In genomic region chr17:1055751-1056645, GRCh38 we compare ENCODE assay signal across 8 cellular contexts. TPM values are rescaled to one million over a fixed set of nuclear protein-coding genes. Genes with fewer than 3 reads are reported as not detected.
DNase-seq lines count a peak whose midpoint lies in the region; ATAC-seq and TF ChIP-seq lines count a peak whose summit lies in the region.

No MANE protein-coding gene starts in this region.

- ATAC-seq in activated CD8-positive, alpha-beta memory T cell treated with anti-CD3 and anti-CD28 coated beads, Interleukin-2, amount 10 ng/mL, durations not matched to agents 7 days and 5 days: peak; percentile 65
- ATAC-seq in esophagus mucosa (peak; percentile 35), HG03025 (IDR thresholded peaks at IDR 0.05; ENCODE audit: low FRiP score, unreplicated experiment) (no peak)
- peak; percentile 49 to 68 for ATAC-seq in natural killer cell treated with Interleukin-12 subunit alpha and Interleukin-12 subunit beta and Interleukin-15 and Interleukin-18, amount 100 ng/mL, for 72 hours

- H3K4me1 Mint-ChIP-seq in activated CD8-positive, alpha-beta memory T cell treated with anti-CD3 and anti-CD28 coated beads, Interleukin-2, amount 10 ng/mL, durations not matched to agents 7 days and 5 days: peaks cover 4% of the 10 kb centered on the region
- peaks cover 0 to 3% of the 10 kb centered on the region in 2 donors for H3K4me1 Mint-ChIP-seq in natural killer cell treated with Interleukin-12 subunit alpha and Interleukin-12 subunit beta and Interleukin-15 and Interleukin-18, amount 100 ng/mL, for 72 hours (ENCODE audit: low read depth in 2 of 2)
- H3K4me1 Mint-ChIP-seq in type B pancreatic cell (ENCODE audit: unreplicated experiment): peaks cover 9% of the 10 kb centered on the region

- CTCF ChIA-PET in activated CD8-positive, alpha-beta memory T cell treated with anti-CD3 and anti-CD28 coated beads, Interleukin-2, amount 10 ng/mL, durations not matched to agents 7 days and 5 days (lab: Charles Lee): interaction anchor here (0.6 to 2.6 kb wide), 29 partner anchors 12 to 639 kb away, joined by 3 to 13 read pairs (median 4); partner anchors contain the start of genes GLOD4, MRM3 and TIMM22

- no peak overlapping the region for H3K4me3 Mint-ChIP-seq in activated CD8-positive, alpha-beta memory T cell treated with anti-CD3 and anti-CD28 coated beads, Interleukin-2, amount 10 ng/mL, durations not matched to agents 7 days and 5 days
- H3K4me3 Mint-ChIP-seq in natural killer cell treated with Interleukin-12 subunit alpha and Interleukin-12 subunit beta and Interleukin-15 and Interleukin-18, amount 100 ng/mL, for 72 hours: no peak overlapping the region
- H3K4me3 Mint-ChIP-seq in type B pancreatic cell: no peak overlapping the region

- TF ChIP-seq CTCF in NB4 (IDR thresholded peaks at IDR 0.05; ENCODE audit: low read depth, low read length) (no peak), type B pancreatic cell (conservative IDR thresholded peaks at IDR 0.05) (peak; percentile 88)

- DNase-seq in G401 (ENCODE audit: low spot score) (peak; percentile 63), NB4 (ENCODE audit: low read depth) (peak; percentile 36), type B pancreatic cell (ENCODE audit: extremely low spot score, unreplicated experiment) (no peak), SW480 (ENCODE audit: low spot score) (no peak)
- peak; percentile 64 for DNase-seq in activated CD8-positive, alpha-beta memory T cell treated with anti-CD3 and anti-CD28 coated beads, Interleukin-2, amount 10 ng/mL, durations not matched to agents 7 days and 5 days
- peak; percentile 64 for DNase-seq in natural killer cell treated with Interleukin-12 subunit alpha and Interleukin-12 subunit beta and Interleukin-15 and Interleukin-18, amount 100 ng/mL, for 72 hours (ENCODE audit: low spot score)

- in situ Hi-C loops in G401 (cut with HindIII; ENCODE audit: low sequenced_read_pairs): no loop called here

- no peaks in the 10 kb centered on the region for H3K27me3 Mint-ChIP-seq in activated CD8-positive, alpha-beta memory T cell treated with anti-CD3 and anti-CD28 coated beads, Interleukin-2, amount 10 ng/mL, durations not matched to agents 7 days and 5 days
- H3K27me3 Mint-ChIP-seq in natural killer cell treated with Interleukin-12 subunit alpha and Interleukin-12 subunit beta and Interleukin-15 and Interleukin-18, amount 100 ng/mL, for 72 hours: no peaks in the 10 kb centered on the region
- H3K27me3 Mint-ChIP-seq in type B pancreatic cell: no peaks in the 10 kb centered on the region

- no peak for TF ChIP-seq POLR2A in NB4 (IDR thresholded peaks at IDR 0.05; ENCODE audit: extremely low read depth, insufficient read length)

- H3K36me3 Mint-ChIP-seq in activated CD8-positive, alpha-beta memory T cell treated with anti-CD3 and anti-CD28 coated beads, Interleukin-2, amount 10 ng/mL, durations not matched to agents 7 days and 5 days: peaks cover 19% of the 10 kb centered on the region
- H3K36me3 Mint-ChIP-seq in natural killer cell treated with Interleukin-12 subunit alpha and Interleukin-12 subunit beta and Interleukin-15 and Interleukin-18, amount 100 ng/mL, for 72 hours: peaks cover 8% of the 10 kb centered on the region
- peaks cover 24% of the 10 kb centered on the region for H3K36me3 Mint-ChIP-seq in type B pancreatic cell

- H3K27ac Mint-ChIP-seq in activated CD8-positive, alpha-beta memory T cell treated with anti-CD3 and anti-CD28 coated beads, Interleukin-2, amount 10 ng/mL, durations not matched to agents 7 days and 5 days: no peak overlapping the region
- no peak overlapping the region for H3K27ac Mint-ChIP-seq in natural killer cell treated with Interleukin-12 subunit alpha and Interleukin-12 subunit beta and Interleukin-15 and Interleukin-18, amount 100 ng/mL, for 72 hours
- H3K27ac Mint-ChIP-seq in type B pancreatic cell: peak overlapping the region; percentile 72

- H3K4me3 ChIP-seq in NB4 (ENCODE audit: low read depth, low read length): no peak overlapping the region

- H3K9me3 Mint-ChIP-seq in activated CD8-positive, alpha-beta memory T cell treated with anti-CD3 and anti-CD28 coated beads, Interleukin-2, amount 10 ng/mL, durations not matched to agents 7 days and 5 days (ENCODE audit: low read depth): no peaks in the 10 kb centered on the region
- no peaks in the 10 kb centered on the region for H3K9me3 Mint-ChIP-seq in natural killer cell treated with Interleukin-12 subunit alpha and Interleukin-12 subunit beta and Interleukin-15 and Interleukin-18, amount 100 ng/mL, for 72 hours
- H3K9me3 Mint-ChIP-seq in type B pancreatic cell: no peaks in the 10 kb centered on the region

RNA-seq across cellular contexts. Expression of gene TIMM22, which starts 59.1 kb away (rescaled TPM):
- total RNA-seq in G401 (2014; rRNA removed; shearing (Covaris generic)): 25.9 and 27.4 TPM in 2 replicates
- 10 to 100 TPM in 1 of 2 experiments, 1 to 10 TPM in 1; 9.7 to 12.5 TPM for total RNA-seq in activated CD8-positive, alpha-beta memory T cell treated with anti-CD3 and anti-CD28 coated beads, Interleukin-2, amount 10 ng/mL, durations not matched to agents 7 days and 5 days
- total RNA-seq in esophagus mucosa (9.4 TPM), type B pancreatic cell (ENCODE audit: low replicate concordance) (16.2 and 20.1 TPM in 2 replicates)
- total RNA-seq in natural killer cell treated with Interleukin-12 subunit alpha and Interleukin-12 subunit beta and Interleukin-15 and Interleukin-18, amount 100 ng/mL, for 72 hours: 10 to 100 TPM; 12.7 to 19.8 TPM

Comparison
In these comparisons a context has a peak if more than half of its experiments do, and no peak if none do; other contexts are left out.
1. DNase-seq: peak in G401 (single experiment), NB4 (single experiment), activated CD8-positive, alpha-beta memory T cell treated with anti-CD3 and anti-CD28 coated beads, Interleukin-2, amount 10 ng/mL, durations not matched to agents 7 days and 5 days (single experiment) and natural killer cell treated with Interleukin-12 subunit alpha and Interleukin-12 subunit beta and Interleukin-15 and Interleukin-18, amount 100 ng/mL, for 72 hours (single experiment); none in type B pancreatic cell (single experiment) and SW480 (single experiment).